ENCODE assay signal across 20 cellular contexts in the genomic region with DNA sequence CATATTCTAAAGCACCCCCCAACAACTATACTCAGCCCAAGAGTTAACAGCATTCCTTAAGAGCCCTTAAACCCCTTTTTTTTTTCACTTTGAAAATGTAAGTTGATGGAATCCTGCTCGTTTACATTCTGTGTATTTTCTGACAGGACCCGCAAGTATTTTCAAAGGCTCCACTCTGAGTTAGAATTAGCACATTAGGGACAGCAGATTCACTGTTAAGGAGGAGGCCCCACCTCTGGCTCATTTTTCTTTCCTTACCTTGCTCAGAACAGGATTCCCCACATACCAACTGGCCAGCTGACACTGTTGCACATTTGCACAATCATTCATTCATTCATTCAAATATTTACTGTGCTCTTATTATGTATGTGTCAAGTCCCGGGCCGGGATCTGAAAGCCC.
A peak's percentile ranks its signal among the peaks of the same experiment; 100 is the strongest.
DNase-seq lines count a peak whose midpoint lies in the region; ATAC-seq and TF ChIP-seq lines count a peak whose summit lies in the region.
"Had no signal": no experiment of that assay in that cellular context is flagged by ENCODE, and none has a peak within 500 bp of the region (broad histone marks: within the 10 kb centered on the region; RNA-seq: fewer than 3 reads in every experiment).

No MANE protein-coding gene starts in this region.

- no peaks in the 10 kb centered on the region for H3K36me3 Mint-ChIP-seq in chondrocyte (ENCODE audit: low read depth)
- H3K36me3 Mint-ChIP-seq: CD8-positive, alpha-beta T cell had no signal

- H3K4me3 Mint-ChIP-seq in chondrocyte (ENCODE audit: unreplicated experiment): no peak overlapping the region
- H3K4me3 Mint-ChIP-seq: CD8-positive, alpha-beta T cell had no signal

- H3K9ac ChIP-seq in HUES64 (ENCODE audit: low read depth, low read length): no peak overlapping the region
- H3K9ac ChIP-seq: KMS-11, SK-N-SH had no signal

- H3K36me3 ChIP-seq in HUES64 (ENCODE audit: insufficient read depth, low read length) (no peaks in the 10 kb centered on the region), left lung (no peaks in the 10 kb centered on the region), upper lobe of right lung (no peaks in the 10 kb centered on the region)

- H3K27me3 ChIP-seq in HUES64 (ENCODE audit: insufficient read depth, low read length) (no peaks in the 10 kb centered on the region), left lung (no peaks in the 10 kb centered on the region), upper lobe of right lung (no peaks in the 10 kb centered on the region)

- H3K4me1 ChIP-seq in HUES64 (ENCODE audit: insufficient read depth, low read length) (peaks cover 31% of the 10 kb centered on the region), left lung (no peaks in the 10 kb centered on the region), upper lobe of right lung (no peaks in the 10 kb centered on the region)

- DNase-seq in epithelial cell of esophagus (ENCODE audit: low read depth): peak; percentile 34
- no peak for DNase-seq in left lung
- no peak for DNase-seq in upper lobe of right lung
- DNase-seq in central memory CD4-positive, alpha-beta T cell: no peak
- no peak for DNase-seq in chondrocyte (ENCODE audit: low spot score)
- no peak for DNase-seq in NAMALWA (ENCODE audit: low spot score)
- DNase-seq: ACHN; C1 segment of cervical spinal cord; CD8-positive, alpha-beta T cell; GF-D8; HCEC 1CT; IMR-90; NCI-H1694; NCI-H2081 treated with DMSO at 0.1 percent for 48 hours; NK-92 treated with Interleukin-12 subunit alpha and Interleukin-12 subunit beta, amount 100 ng/mL, for 24 hours; SIG-M5; SK-N-SH had no signal

- no peaks in the 10 kb centered on the region for H3K9me3 Mint-ChIP-seq in chondrocyte (ENCODE audit: low read depth)
- H3K9me3 Mint-ChIP-seq: CD8-positive, alpha-beta T cell had no signal

- no peaks in the 10 kb centered on the region for H3K27me3 Mint-ChIP-seq in chondrocyte (ENCODE audit: low read depth)

- no peaks in the 10 kb centered on the region for H3K4me1 Mint-ChIP-seq in chondrocyte (ENCODE audit: low read depth)

- H3K9me3 ChIP-seq in HUES64 (ENCODE audit: insufficient read depth, low read depth, low read length) (no peaks in the 10 kb centered on the region), left lung (no peaks in the 10 kb centered on the region), upper lobe of right lung (no peaks in the 10 kb centered on the region)
- H3K9me3 ChIP-seq: SK-N-SH had no signal

- no peak overlapping the region for H3K27ac Mint-ChIP-seq in chondrocyte (ENCODE audit: unreplicated experiment)
- H3K27ac Mint-ChIP-seq: CD8-positive, alpha-beta T cell had no signal

- H3K4me3 ChIP-seq in HUES64 (ENCODE audit: low read length) (no peak overlapping the region), epithelial cell of esophagus (ENCODE audit: low read length) (no peak overlapping the region), left lung (no peak overlapping the region), upper lobe of right lung (no peak overlapping the region)

- intact Hi-C loops in left lung (cut with DNase I): no loop called here
- intact Hi-C loops in upper lobe of right lung (cut with DNase I): no loop called here

- TF ChIP-seq CTCF in epithelial cell of esophagus (IDR thresholded peaks at IDR 0.05; ENCODE audit: insufficient read depth, low read depth, low read length, missing control alignments) (no peak), left lung (IDR thresholded peaks at IDR 0.05) (no peak), upper lobe of right lung (IDR thresholded peaks at IDR 0.05) (no peak), chondrocyte (IDR thresholded peaks at IDR 0.05) (no peak)

- peak overlapping the region; percentile 55 for H3K27ac ChIP-seq in HUES64 (ENCODE audit: low read depth, low read length)
- no peak overlapping the region for H3K27ac ChIP-seq in left lung
- H3K27ac ChIP-seq in upper lobe of right lung: no peak overlapping the region
- H3K27ac ChIP-seq: KMS-11 had no signal

- peak; percentile 70 for ATAC-seq in left lung
- peak; percentile 71 for ATAC-seq in upper lobe of right lung
- ATAC-seq: CD8-positive, alpha-beta T cell; Panc1 had no signal

- 42% methylated on average over 4 of the region's 4 CpGs for WGBS in HUES64
